ENCODE assay signal across 8 cellular contexts in genomic region chr20:45833883-45834796, GRCh38. TPM values are rescaled to one million over a fixed set of nuclear protein-coding genes. Genes with fewer than 3 reads are reported as not detected.
DNase-seq lines count a peak whose midpoint lies in the region; ATAC-seq, FAIRE-seq and TF ChIP-seq lines count a peak whose summit lies in the region.

No MANE protein-coding gene starts in this region.

- peaks cover 14% of the 10 kb centered on the region; the same call in 2 of the 3 replicates for H3K36me3 Mint-ChIP-seq in GM23338 (ENCODE audit: low read depth)
- no peaks in the 10 kb centered on the region for H3K36me3 Mint-ChIP-seq in activated naive CD4-positive, alpha-beta T cell treated with anti-CD3 and anti-CD28 coated beads, Interleukin-2, amount 10 ng/mL, durations not matched to agents 7 days and 5 days
- peaks cover 9% of the 10 kb centered on the region for H3K36me3 Mint-ChIP-seq in nephron progenitor cell (ENCODE audit: low read depth)

- 3 to 6% methylated on average over 38 to 40 of the region's 71 CpGs for WGBS in tibial nerve, 2 donors

- TF ChIP-seq POLR2A in tibial nerve (IDR thresholded peaks at IDR 0.05), result peak in 1 of 2 donors; percentile 70

- H3K79me2 ChIP-seq in GM23338 (replicated peaks; ENCODE audit: insufficient read depth), result 0 out of 2 replicates have a peak, but pooled peaks cover 3% of the 10 kb centered on the region
- H3K79me2 ChIP-seq in OCI-LY3 (ENCODE audit: low read length), result no peaks in the 10 kb centered on the region

- H2AFZ ChIP-seq in GM23338, result peak overlapping the region; percentile 93; the same call in 1 of the 2 replicates
- H2AFZ ChIP-seq in OCI-LY3 (ENCODE audit: low read depth, low read length), result peak overlapping the region; percentile 84; the same call in 1 of the 2 replicates

- H3K9me2 ChIP-seq in GM23338 (ENCODE audit: insufficient read depth), result no peaks in the 10 kb centered on the region

- ATAC-seq in GM23338, result peak; percentile 88

- no peaks in the 10 kb centered on the region for H3K36me3 ChIP-seq in GM23338 (ENCODE audit: insufficient read depth)
- no peaks in the 10 kb centered on the region for H3K36me3 ChIP-seq in OCI-LY3 (replicated peaks; ENCODE audit: low read depth, low read length)
- H3K36me3 ChIP-seq in tibial nerve, result peaks cover 0 to 16% (median 0%) of the 10 kb centered on the region in 3 donors

- no peaks in the 10 kb centered on the region for H3K9me3 ChIP-seq in OCI-LY3 (ENCODE audit: insufficient read depth, low read length)
- H3K9me3 ChIP-seq in tibial nerve, result no peaks in the 10 kb centered on the region

- H3K27ac Mint-ChIP-seq in GM23338 (no peak overlapping the region), nephron progenitor cell (no peak overlapping the region)
- H3K27ac Mint-ChIP-seq in activated naive CD4-positive, alpha-beta T cell treated with anti-CD3 and anti-CD28 coated beads, Interleukin-2, amount 10 ng/mL, durations not matched to agents 7 days and 5 days, result no peak overlapping the region

- H3F3A ChIP-seq in GM23338 (replicated peaks; ENCODE audit: low read depth), result peaks cover 15% of the 10 kb centered on the region

- no peak for TF ChIP-seq CTCF in GM23338 (conservative IDR thresholded peaks at IDR 0.05; ENCODE audit: low read depth in 2 of 2)
- TF ChIP-seq CTCF in OCI-LY3 (IDR thresholded peaks at IDR 0.05; ENCODE audit: low read depth, low read length), result no peak
- TF ChIP-seq CTCF in nephron progenitor cell (IDR thresholded peaks at IDR 0.05), result no peak
- TF ChIP-seq CTCF in tibial nerve (IDR thresholded peaks at IDR 0.05), result peak in 1 of 5 experiments; percentile 5

- H3K4me1 Mint-ChIP-seq in GM23338, result peaks cover 12% of the 10 kb centered on the region
- H3K4me1 Mint-ChIP-seq in activated naive CD4-positive, alpha-beta T cell treated with anti-CD3 and anti-CD28 coated beads, Interleukin-2, amount 10 ng/mL, durations not matched to agents 7 days and 5 days, result peaks cover 17% of the 10 kb centered on the region
- H3K4me1 Mint-ChIP-seq in nephron progenitor cell, result peaks cover 33% of the 10 kb centered on the region

- TF ChIP-seq EP300 in tibial nerve (IDR thresholded peaks at IDR 0.05), result peak in 1 of 2 donors; percentile 62

- H3K9me3 Mint-ChIP-seq in GM23338, result no peaks in the 10 kb centered on the region; the same call in 2 of the 3 replicates
- no peaks in the 10 kb centered on the region for H3K9me3 Mint-ChIP-seq in activated naive CD4-positive, alpha-beta T cell treated with anti-CD3 and anti-CD28 coated beads, Interleukin-2, amount 10 ng/mL, durations not matched to agents 7 days and 5 days
- H3K9me3 Mint-ChIP-seq in nephron progenitor cell, result no peaks in the 10 kb centered on the region

- in situ Hi-C loops in ACHN (cut with HindIII; ENCODE audit: low pct_ligation_motif_present, low pct_unique_long_range_greater_than_20kb, low sequenced_read_pairs), result no loop called here

- H3K4me1 ChIP-seq in GM23338 (ENCODE audit: insufficient read depth) (peaks cover 20% of the 10 kb centered on the region; the same call in 1 of the 2 replicates), OCI-LY3 (ENCODE audit: low read length) (peaks cover 4% of the 10 kb centered on the region; the same call in 1 of the 2 replicates), tibial nerve (peaks cover 0 to 54% (median 11%) of the 10 kb centered on the region in 4 donors)

- CTCF ChIA-PET in activated naive CD4-positive, alpha-beta T cell treated with anti-CD3 and anti-CD28 coated beads, Interleukin-2, amount 10 ng/mL, durations not matched to agents 7 days and 5 days (lab: Charles Lee), result interaction anchor here (1.4 to 1.8 kb wide), 2 partner anchors 10 to 53 kb away, joined by 3 to 9 read pairs; partner anchors contain the start of gene SPATA25

- peak overlapping the region; percentile 91 for H3K27ac ChIP-seq in GM23338 (ENCODE audit: low read depth)
- H3K27ac ChIP-seq in OCI-LY3 (ENCODE audit: low read length), result no peak overlapping the region
- H3K27ac ChIP-seq in tibial nerve, result peak overlapping the region; percentile 87 to 97 (median 92)

- H3K27me3 Mint-ChIP-seq in GM23338 (ENCODE audit: insufficient read depth, low read depth, poor library complexity), result peaks cover 16% of the 10 kb centered on the region
- peaks cover 22% of the 10 kb centered on the region for H3K27me3 Mint-ChIP-seq in activated naive CD4-positive, alpha-beta T cell treated with anti-CD3 and anti-CD28 coated beads, Interleukin-2, amount 10 ng/mL, durations not matched to agents 7 days and 5 days
- peaks cover 4% of the 10 kb centered on the region for H3K27me3 Mint-ChIP-seq in nephron progenitor cell (ENCODE audit: low read depth, poor library complexity)

- H3K4me3 ChIP-seq in GM23338 (peak overlapping the region; percentile 82), OCI-LY3 (ENCODE audit: low read length) (peak overlapping the region; percentile 75), tibial nerve (peak overlapping the region; percentile 62 to 81 (median 71))

- peaks cover 13% of the 10 kb centered on the region for H4K20me1 ChIP-seq in GM23338 (replicated peaks; ENCODE audit: insufficient read depth)
- no peaks in the 10 kb centered on the region for H4K20me1 ChIP-seq in OCI-LY3 (ENCODE audit: insufficient read depth, low read length)

- DNase-seq in ACHN, result peak; percentile 58
- peak; percentile 84 for DNase-seq in GM23338 (ENCODE audit: low spot score)
- DNase-seq in activated naive CD4-positive, alpha-beta T cell treated with anti-CD3 and anti-CD28 coated beads, Interleukin-2, amount 10 ng/mL, durations not matched to agents 7 days and 5 days, result peak; percentile 62
- peak; percentile 86 to 88 for DNase-seq in frontal cortex (ENCODE audit: low spot score in 2 of 2)
- peak; percentile 78 for DNase-seq in nephron progenitor cell
- DNase-seq in tibial nerve (ENCODE audit: low spot score in 2 of 2), result peak; percentile 61 to 62
- DNase-seq in Kasumi-1 (lab: John Stamatoyannopoulos, UW), result no peak

- H3K4me3 Mint-ChIP-seq in GM23338 (peak overlapping the region; percentile 77), nephron progenitor cell (peak overlapping the region; percentile 81)
- peak overlapping the region; percentile 77 for H3K4me3 Mint-ChIP-seq in activated naive CD4-positive, alpha-beta T cell treated with anti-CD3 and anti-CD28 coated beads, Interleukin-2, amount 10 ng/mL, durations not matched to agents 7 days and 5 days

- H3K4me2 ChIP-seq in GM23338 (peak overlapping the region; percentile 85), OCI-LY3 (ENCODE audit: low read length) (peak overlapping the region; percentile 83)

- FAIRE-seq in frontal cortex (lab: Jason Lieb, UNC), result no peak

- H3K9ac ChIP-seq in OCI-LY3 (ENCODE audit: low read length), result peak overlapping the region; percentile 55

- H3K27me3 ChIP-seq in GM23338 (ENCODE audit: insufficient read depth) (no peaks in the 10 kb centered on the region), OCI-LY3 (ENCODE audit: low read depth, low read length) (peaks cover 10% of the 10 kb centered on the region), tibial nerve (no peaks in the 10 kb centered on the region)

TF ChIP-seq in GM23338, 12 proteins besides CTCF, POLR2A, EP300 and RAD21 (continues in another document):
- TF ChIP-seq CREB1 (CRISPR knock-in tag; IDR thresholded peaks at IDR 0.05; ENCODE audit: low read depth), result no peak
- no peak for TF ChIP-seq ETS1 (IDR thresholded peaks at IDR 0.05)

RNA-seq across cellular contexts. Expression of gene SNX21, which starts 0.5 kb away (rescaled TPM):
- total RNA-seq in GM23338 (2014; rRNA removed; shearing (Covaris generic)), result 26.7 and 31.5 TPM in 2 replicates
- 13.3 and 15.5 TPM in 2 replicates for polyA plus RNA-seq in GM23338 (2016; fragmentation: Nextera tagmentation; extraction: Ambion mirVana)
- total RNA-seq in frontal cortex, result 15.5 TPM
- total RNA-seq in tibial nerve, result 100 to 1,000 TPM; 177 to 389 (median 240) TPM

RNA-seq across cellular contexts. Expression of gene TNNC2, which starts 7.0 kb away (rescaled TPM):
- 0.59 TPM in 1 of 2 replicates, not detected in the other for total RNA-seq in GM23338 (2014; rRNA removed; shearing (Covaris generic))
- polyA plus RNA-seq in GM23338 (2016; fragmentation: Nextera tagmentation; extraction: Ambion mirVana), result 32.5 and 33.3 TPM in 2 replicates
- not detected for total RNA-seq in frontal cortex
- total RNA-seq in tibial nerve, result 10 to 100 TPM in 1 of 4 donors, 1 to 10 TPM in 2, not detected in 1; 2.3 to 12.0 (median 6.5) TPM

RNA-seq across cellular contexts. Expression of gene UBE2C, which starts 21.7 kb away (rescaled TPM):
- 198 and 247 TPM in 2 replicates for total RNA-seq in GM23338 (2014; rRNA removed; shearing (Covaris generic))
- 698 and 742 TPM in 2 replicates for polyA plus RNA-seq in GM23338 (2016; fragmentation: Nextera tagmentation; extraction: Ambion mirVana)
- 3.7 TPM for total RNA-seq in frontal cortex
- 1 to 10 TPM in 2 of 4 donors, under 1 TPM in 1, not detected in 1; 0.78 to 6.9 (median 1.5) TPM for total RNA-seq in tibial nerve

RNA-seq across cellular contexts. Expression of gene ACOT8, which starts 23.1 kb away (rescaled TPM):
- 55.6 and 75.2 TPM in 2 replicates for total RNA-seq in GM23338 (2014; rRNA removed; shearing (Covaris generic))
- 42.0 and 43.1 TPM in 2 replicates for polyA plus RNA-seq in GM23338 (2016; fragmentation: Nextera tagmentation; extraction: Ambion mirVana)
- total RNA-seq in frontal cortex (32.6 TPM), tibial nerve (10 to 100 TPM; 44.4 to 58.4 (median 52.5) TPM)

RNA-seq across cellular contexts. Expression of gene ZSWIM3, which starts 23.3 kb away (rescaled TPM):
- 7.5 and 8.2 TPM in 2 replicates for total RNA-seq in GM23338 (2014; rRNA removed; shearing (Covaris generic))
- polyA plus RNA-seq in GM23338 (2016; fragmentation: Nextera tagmentation; extraction: Ambion mirVana), result 2.0 and 3.0 TPM in 2 replicates
- total RNA-seq in frontal cortex (13.9 TPM), tibial nerve (1 to 10 TPM; 3.1 to 6.3 (median 4.8) TPM)

Comparison
In these comparisons a context has a peak if more than half of its experiments do, and no peak if none do; other contexts are left out.
1. DNase-seq: peak in ACHN (single experiment), GM23338 (single experiment), activated naive CD4-positive, alpha-beta T cell treated with anti-CD3 and anti-CD28 coated beads, Interleukin-2, amount 10 ng/mL, durations not matched to agents 7 days and 5 days (single experiment), frontal cortex (2 of 2), nephron progenitor cell (single experiment) and tibial nerve (2 of 2); none in Kasumi-1 (0 of 2).
2. RNA of gene UBE2C, which starts 21.7 kb away (total RNA-seq): 198 to 247 TPM in GM23338; 3.7 TPM in frontal cortex (single experiment) and 0.78 to 6.9 TPM in tibial nerve; every median in the first group is over 10 times any median in the second.
3. Peak in every context shown above with its lines, with median percentiles within 50 percentile points of each other: H3K4me3 ChIP-seq and H3K4me3 Mint-ChIP-seq.